Comparison of ENCODE assay signal across 1 cellular context in the genomic region with DNA sequence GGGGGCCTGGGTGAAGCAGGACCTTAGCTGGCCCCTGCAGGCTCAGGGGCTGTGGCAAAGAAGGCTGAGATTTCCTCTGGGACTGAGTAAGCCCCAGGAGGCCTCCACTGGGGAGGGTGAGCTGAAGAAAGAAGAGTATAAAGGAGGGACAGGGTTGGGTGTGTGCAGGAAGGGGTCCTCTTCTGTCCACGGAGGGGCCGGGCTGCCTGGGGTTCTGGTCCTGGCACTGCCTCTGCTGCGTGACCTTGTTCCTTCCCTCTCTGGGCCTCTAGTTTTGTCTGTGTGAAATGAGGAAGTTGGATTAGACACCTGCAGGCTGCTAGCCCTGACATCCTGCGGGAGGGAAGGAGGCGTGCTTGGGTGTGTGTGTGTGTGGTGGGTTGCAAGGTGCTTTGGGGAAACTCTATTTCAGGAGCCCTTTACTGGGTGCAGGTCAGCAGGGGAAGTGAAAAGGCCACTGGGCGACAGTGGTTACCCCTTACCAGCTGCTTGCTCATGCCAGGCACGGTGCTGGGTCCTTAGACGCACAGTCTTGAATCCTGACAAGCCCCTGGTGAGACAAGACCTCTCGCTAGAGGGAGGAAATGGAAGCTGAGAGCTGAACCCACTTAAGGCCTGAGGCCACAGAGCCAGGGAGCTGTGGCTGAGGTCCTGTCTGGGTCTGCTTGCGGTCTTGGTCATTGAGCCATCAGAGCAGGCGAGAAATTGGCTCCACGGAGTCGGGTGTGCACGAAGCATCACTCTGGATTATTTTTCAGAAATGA.
TF ChIP-seq lines count a peak whose summit lies in the region.

No MANE protein-coding gene starts in this region.

TF ChIP-seq in GM12878, 131 proteins besides CTCF, POLR2A, EP300 and RAD21 (continued from another document and continues in another):
- TF ChIP-seq EGR1 (IDR thresholded peaks at IDR 0.05; ENCODE audit: borderline replicate concordance in 1 of 2, low read depth in 2 of 2, low read length in 2 of 2) (no peak), SREBF2 (IDR thresholded peaks at IDR 0.05; ENCODE audit: low read length) (no peak), NR2F1 (conservative IDR thresholded peaks at IDR 0.05) (peak; percentile 77), JUNB (IDR thresholded peaks at IDR 0.05) (no peak), ZNF24 (IDR thresholded peaks at IDR 0.05) (0 out of 2 replicates have a peak, but pooled peaks have one; percentile 14), JUND (IDR thresholded peaks at IDR 0.05; ENCODE audit: low read depth, low read length) (no peak), SMARCA5 (IDR thresholded peaks at IDR 0.05) (0 out of 2 replicates have a peak, but pooled peaks have one; percentile 17), ZNF217 (IDR thresholded peaks at IDR 0.05) (peak; percentile 62; the same call in 1 of the 2 replicates), ZNF384 (IDR thresholded peaks at IDR 0.05; ENCODE audit: borderline replicate concordance, low read depth, low read length) (no peak), MTA2 (IDR thresholded peaks at IDR 0.05; ENCODE audit: low read depth) (peak; percentile 68), SMC3 (IDR thresholded peaks at IDR 0.05; ENCODE audit: borderline replicate concordance, low read length) (no peak; the same call in 1 of the 2 replicates), NR2C1 (IDR thresholded peaks at IDR 0.05) (no peak), IRF4 (IDR thresholded peaks at IDR 0.05; ENCODE audit: low read depth, low read length) (peak; percentile 41; the same call in 1 of the 2 replicates), GATAD2B (conservative IDR thresholded peaks at IDR 0.05; ENCODE audit: low read depth) (0 out of 2 replicates have a peak, but pooled peaks have one; percentile 55), PML (IDR thresholded peaks at IDR 0.05; ENCODE audit: low read length) (no peak), BHLHE40 (IDR thresholded peaks at IDR 0.05; ENCODE audit: borderline replicate concordance in 1 of 2, low read depth in 2 of 2, low read length in 1 of 2) (peak; percentile 70 to 72; a peak in 3 of 4 replicates), BACH1 (IDR thresholded peaks at IDR 0.05; ENCODE audit: borderline replicate concordance) (0 out of 2 replicates have a peak, but pooled peaks have one; percentile 36), STAT3 (IDR thresholded peaks at IDR 0.05; ENCODE audit: low read depth, low read length) (no peak), POLR2AphosphoS2 (IDR thresholded peaks at IDR 0.05; ENCODE audit: low read depth, low read length) (no peak), ETV6 (conservative IDR thresholded peaks at IDR 0.05 in 1 of 2, IDR thresholded peaks at IDR 0.05 in 1 of 2; ENCODE audit: borderline replicate concordance in 1 of 2, low read depth in 1 of 2) (peak in 1 of 2 experiments; percentile 56; a peak in 1 of 4 replicates), EED (IDR thresholded peaks at IDR 0.05; ENCODE audit: low read depth) (peak; percentile 90), NFXL1 (IDR thresholded peaks at IDR 0.05; ENCODE audit: borderline replicate concordance) (no peak), ASH2L (IDR thresholded peaks at IDR 0.05; ENCODE audit: borderline replicate concordance, low read depth) (no peak), TCF12 (IDR thresholded peaks at IDR 0.05; ENCODE audit: low read depth, low read length) (peak; percentile 86; the same call in 1 of the 2 replicates), NBN (IDR thresholded peaks at IDR 0.05) (peak; percentile 67; the same call in 1 of the 2 replicates), ZNF207 (IDR thresholded peaks at IDR 0.05; ENCODE audit: borderline replicate concordance) (no peak), TCF3 (IDR thresholded peaks at IDR 0.05; ENCODE audit: borderline replicate concordance, insufficient read depth, low read depth, low read length) (peak; percentile 75; the same call in 1 of the 2 replicates), POLR2AphosphoS5 (IDR thresholded peaks at IDR 0.05; ENCODE audit: low read length) (no peak), NRF1 (conservative IDR thresholded peaks at IDR 0.05; ENCODE audit: low read depth, low read length) (no peak), RELA (IDR thresholded peaks at IDR 0.05; ENCODE audit: borderline replicate concordance, partially characterized antibody) (no peak), DPF2 (IDR thresholded peaks at IDR 0.05) (peak; percentile 60; the same call in 1 of the 2 replicates), TAF1 (IDR thresholded peaks at IDR 0.05; ENCODE audit: borderline replicate concordance, low read depth, low read length) (no peak; the same call in 1 of the 2 replicates)
- TF ChIP-seq, protein P1, sequence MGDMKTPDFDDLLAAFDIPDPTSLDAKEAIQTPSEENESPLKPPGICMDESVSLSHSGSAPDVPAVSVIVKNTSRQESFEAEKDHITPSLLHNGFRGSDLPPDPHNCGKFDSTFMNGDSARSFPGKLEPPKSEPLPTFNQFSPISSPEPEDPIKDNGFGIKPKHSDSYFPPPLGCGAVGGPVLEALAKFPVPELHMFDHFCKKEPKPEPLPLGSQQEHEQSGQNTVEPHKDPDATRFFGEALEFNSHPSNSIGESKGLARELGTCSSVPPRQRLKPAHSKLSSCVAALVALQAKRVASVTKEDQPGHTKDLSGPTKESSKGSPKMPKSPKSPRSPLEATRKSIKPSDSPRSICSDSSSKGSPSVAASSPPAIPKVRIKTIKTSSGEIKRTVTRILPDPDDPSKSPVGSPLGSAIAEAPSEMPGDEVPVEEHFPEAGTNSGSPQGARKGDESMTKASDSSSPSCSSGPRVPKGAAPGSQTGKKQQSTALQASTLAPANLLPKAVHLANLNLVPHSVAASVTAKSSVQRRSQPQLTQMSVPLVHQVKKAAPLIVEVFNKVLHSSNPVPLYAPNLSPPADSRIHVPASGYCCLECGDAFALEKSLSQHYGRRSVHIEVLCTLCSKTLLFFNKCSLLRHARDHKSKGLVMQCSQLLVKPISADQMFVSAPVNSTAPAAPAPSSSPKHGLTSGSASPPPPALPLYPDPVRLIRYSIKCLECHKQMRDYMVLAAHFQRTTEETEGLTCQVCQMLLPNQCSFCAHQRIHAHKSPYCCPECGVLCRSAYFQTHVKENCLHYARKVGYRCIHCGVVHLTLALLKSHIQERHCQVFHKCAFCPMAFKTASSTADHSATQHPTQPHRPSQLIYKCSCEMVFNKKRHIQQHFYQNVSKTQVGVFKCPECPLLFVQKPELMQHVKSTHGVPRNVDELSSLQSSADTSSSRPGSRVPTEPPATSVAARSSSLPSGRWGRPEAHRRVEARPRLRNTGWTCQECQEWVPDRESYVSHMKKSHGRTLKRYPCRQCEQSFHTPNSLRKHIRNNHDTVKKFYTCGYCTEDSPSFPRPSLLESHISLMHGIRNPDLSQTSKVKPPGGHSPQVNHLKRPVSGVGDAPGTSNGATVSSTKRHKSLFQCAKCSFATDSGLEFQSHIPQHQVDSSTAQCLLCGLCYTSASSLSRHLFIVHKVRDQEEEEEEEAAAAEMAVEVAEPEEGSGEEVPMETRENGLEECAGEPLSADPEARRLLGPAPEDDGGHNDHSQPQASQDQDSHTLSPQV (IDR thresholded peaks at IDR 0.05), result no peak
- TF ChIP-seq, protein P2, sequence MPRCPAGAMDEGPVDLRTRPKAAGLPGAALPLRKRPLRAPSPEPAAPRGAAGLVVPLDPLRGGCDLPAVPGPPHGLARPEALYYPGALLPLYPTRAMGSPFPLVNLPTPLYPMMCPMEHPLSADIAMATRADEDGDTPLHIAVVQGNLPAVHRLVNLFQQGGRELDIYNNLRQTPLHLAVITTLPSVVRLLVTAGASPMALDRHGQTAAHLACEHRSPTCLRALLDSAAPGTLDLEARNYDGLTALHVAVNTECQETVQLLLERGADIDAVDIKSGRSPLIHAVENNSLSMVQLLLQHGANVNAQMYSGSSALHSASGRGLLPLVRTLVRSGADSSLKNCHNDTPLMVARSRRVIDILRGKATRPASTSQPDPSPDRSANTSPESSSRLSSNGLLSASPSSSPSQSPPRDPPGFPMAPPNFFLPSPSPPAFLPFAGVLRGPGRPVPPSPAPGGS (IDR thresholded peaks at IDR 0.05; ENCODE audit: borderline replicate concordance, insufficient read depth, low read depth, low read length, poor library complexity, severe bottlenecking), result no peak
- TF ChIP-seq, protein P3, sequence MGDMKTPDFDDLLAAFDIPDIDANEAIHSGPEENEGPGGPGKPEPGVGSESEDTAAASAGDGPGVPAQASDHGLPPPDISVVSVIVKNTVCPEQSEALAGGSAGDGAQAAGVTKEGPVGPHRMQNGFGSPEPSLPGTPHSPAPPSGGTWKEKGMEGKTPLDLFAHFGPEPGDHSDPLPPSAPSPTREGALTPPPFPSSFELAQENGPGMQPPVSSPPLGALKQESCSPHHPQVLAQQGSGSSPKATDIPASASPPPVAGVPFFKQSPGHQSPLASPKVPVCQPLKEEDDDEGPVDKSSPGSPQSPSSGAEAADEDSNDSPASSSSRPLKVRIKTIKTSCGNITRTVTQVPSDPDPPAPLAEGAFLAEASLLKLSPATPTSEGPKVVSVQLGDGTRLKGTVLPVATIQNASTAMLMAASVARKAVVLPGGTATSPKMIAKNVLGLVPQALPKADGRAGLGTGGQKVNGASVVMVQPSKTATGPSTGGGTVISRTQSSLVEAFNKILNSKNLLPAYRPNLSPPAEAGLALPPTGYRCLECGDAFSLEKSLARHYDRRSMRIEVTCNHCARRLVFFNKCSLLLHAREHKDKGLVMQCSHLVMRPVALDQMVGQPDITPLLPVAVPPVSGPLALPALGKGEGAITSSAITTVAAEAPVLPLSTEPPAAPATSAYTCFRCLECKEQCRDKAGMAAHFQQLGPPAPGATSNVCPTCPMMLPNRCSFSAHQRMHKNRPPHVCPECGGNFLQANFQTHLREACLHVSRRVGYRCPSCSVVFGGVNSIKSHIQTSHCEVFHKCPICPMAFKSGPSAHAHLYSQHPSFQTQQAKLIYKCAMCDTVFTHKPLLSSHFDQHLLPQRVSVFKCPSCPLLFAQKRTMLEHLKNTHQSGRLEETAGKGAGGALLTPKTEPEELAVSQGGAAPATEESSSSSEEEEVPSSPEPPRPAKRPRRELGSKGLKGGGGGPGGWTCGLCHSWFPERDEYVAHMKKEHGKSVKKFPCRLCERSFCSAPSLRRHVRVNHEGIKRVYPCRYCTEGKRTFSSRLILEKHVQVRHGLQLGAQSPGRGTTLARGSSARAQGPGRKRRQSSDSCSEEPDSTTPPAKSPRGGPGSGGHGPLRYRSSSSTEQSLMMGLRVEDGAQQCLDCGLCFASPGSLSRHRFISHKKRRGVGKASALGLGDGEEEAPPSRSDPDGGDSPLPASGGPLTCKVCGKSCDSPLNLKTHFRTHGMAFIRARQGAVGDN (IDR thresholded peaks at IDR 0.05), result no peak
- TF ChIP-seq, protein P4, sequence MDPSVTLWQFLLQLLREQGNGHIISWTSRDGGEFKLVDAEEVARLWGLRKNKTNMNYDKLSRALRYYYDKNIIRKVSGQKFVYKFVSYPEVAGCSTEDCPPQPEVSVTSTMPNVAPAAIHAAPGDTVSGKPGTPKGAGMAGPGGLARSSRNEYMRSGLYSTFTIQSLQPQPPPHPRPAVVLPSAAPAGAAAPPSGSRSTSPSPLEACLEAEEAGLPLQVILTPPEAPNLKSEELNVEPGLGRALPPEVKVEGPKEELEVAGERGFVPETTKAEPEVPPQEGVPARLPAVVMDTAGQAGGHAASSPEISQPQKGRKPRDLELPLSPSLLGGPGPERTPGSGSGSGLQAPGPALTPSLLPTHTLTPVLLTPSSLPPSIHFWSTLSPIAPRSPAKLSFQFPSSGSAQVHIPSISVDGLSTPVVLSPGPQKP (IDR thresholded peaks at IDR 0.05; ENCODE audit: low read depth, low read length), result no peak
- TF ChIP-seq, protein P5, sequence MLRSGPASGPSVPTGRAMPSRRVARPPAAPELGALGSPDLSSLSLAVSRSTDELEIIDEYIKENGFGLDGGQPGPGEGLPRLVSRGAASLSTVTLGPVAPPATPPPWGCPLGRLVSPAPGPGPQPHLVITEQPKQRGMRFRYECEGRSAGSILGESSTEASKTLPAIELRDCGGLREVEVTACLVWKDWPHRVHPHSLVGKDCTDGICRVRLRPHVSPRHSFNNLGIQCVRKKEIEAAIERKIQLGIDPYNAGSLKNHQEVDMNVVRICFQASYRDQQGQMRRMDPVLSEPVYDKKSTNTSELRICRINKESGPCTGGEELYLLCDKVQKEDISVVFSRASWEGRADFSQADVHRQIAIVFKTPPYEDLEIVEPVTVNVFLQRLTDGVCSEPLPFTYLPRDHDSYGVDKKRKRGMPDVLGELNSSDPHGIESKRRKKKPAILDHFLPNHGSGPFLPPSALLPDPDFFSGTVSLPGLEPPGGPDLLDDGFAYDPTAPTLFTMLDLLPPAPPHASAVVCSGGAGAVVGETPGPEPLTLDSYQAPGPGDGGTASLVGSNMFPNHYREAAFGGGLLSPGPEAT (IDR thresholded peaks at IDR 0.05; ENCODE audit: low read depth), result peak; percentile 64
- TF ChIP-seq, protein P6, sequence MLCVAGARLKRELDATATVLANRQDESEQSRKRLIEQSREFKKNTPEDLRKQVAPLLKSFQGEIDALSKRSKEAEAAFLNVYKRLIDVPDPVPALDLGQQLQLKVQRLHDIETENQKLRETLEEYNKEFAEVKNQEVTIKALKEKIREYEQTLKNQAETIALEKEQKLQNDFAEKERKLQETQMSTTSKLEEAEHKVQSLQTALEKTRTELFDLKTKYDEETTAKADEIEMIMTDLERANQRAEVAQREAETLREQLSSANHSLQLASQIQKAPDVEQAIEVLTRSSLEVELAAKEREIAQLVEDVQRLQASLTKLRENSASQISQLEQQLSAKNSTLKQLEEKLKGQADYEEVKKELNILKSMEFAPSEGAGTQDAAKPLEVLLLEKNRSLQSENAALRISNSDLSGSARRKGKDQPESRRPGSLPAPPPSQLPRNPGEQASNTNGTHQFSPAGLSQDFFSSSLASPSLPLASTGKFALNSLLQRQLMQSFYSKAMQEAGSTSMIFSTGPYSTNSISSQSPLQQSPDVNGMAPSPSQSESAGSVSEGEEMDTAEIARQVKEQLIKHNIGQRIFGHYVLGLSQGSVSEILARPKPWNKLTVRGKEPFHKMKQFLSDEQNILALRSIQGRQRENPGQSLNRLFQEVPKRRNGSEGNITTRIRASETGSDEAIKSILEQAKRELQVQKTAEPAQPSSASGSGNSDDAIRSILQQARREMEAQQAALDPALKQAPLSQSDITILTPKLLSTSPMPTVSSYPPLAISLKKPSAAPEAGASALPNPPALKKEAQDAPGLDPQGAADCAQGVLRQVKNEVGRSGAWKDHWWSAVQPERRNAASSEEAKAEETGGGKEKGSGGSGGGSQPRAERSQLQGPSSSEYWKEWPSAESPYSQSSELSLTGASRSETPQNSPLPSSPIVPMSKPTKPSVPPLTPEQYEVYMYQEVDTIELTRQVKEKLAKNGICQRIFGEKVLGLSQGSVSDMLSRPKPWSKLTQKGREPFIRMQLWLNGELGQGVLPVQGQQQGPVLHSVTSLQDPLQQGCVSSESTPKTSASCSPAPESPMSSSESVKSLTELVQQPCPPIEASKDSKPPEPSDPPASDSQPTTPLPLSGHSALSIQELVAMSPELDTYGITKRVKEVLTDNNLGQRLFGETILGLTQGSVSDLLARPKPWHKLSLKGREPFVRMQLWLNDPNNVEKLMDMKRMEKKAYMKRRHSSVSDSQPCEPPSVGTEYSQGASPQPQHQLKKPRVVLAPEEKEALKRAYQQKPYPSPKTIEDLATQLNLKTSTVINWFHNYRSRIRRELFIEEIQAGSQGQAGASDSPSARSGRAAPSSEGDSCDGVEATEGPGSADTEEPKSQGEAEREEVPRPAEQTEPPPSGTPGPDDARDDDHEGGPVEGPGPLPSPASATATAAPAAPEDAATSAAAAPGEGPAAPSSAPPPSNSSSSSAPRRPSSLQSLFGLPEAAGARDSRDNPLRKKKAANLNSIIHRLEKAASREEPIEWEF (IDR thresholded peaks at IDR 0.05; ENCODE audit: insufficient replicate concordance, low read depth, low read length), result no peak
- TF ChIP-seq, protein P7, sequence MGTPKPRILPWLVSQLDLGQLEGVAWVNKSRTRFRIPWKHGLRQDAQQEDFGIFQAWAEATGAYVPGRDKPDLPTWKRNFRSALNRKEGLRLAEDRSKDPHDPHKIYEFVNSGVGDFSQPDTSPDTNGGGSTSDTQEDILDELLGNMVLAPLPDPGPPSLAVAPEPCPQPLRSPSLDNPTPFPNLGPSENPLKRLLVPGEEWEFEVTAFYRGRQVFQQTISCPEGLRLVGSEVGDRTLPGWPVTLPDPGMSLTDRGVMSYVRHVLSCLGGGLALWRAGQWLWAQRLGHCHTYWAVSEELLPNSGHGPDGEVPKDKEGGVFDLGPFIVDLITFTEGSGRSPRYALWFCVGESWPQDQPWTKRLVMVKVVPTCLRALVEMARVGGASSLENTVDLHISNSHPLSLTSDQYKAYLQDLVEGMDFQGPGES (IDR thresholded peaks at IDR 0.05), result no peak
